Comparison of ENCODE assay signal across 25 cellular contexts in genomic region chr5:168819004-168819626, GRCh38.
DNase-seq lines count a peak whose midpoint lies in the region; ATAC-seq, FAIRE-seq and TF ChIP-seq lines count a peak whose summit lies in the region.
"Had no signal": no experiment of that assay in that cellular context is flagged by ENCODE, and none has a peak within 500 bp of the region (broad histone marks: within the 10 kb centered on the region; RNA-seq: fewer than 3 reads in every experiment).

No MANE protein-coding gene starts in this region.

- no peak overlapping the region for H2AFZ ChIP-seq in HepG2 (ENCODE audit: low read length)

- no peak overlapping the region for H3K27ac Mint-ChIP-seq in type B pancreatic cell
- H3K27ac Mint-ChIP-seq: activated CD4-positive, alpha-beta memory T cell treated with anti-CD3 and anti-CD28 coated beads, Interleukin-2, amount 10 ng/mL, durations not matched to agents 7 days and 5 days; CD14-positive monocyte; naive thymus-derived CD4-positive, alpha-beta T cell; stimulated activated naive CD8-positive, alpha-beta T cell treated with anti-CD3 and anti-CD28 coated beads, Interleukin-15, Interleukin-2, amounts not matched to agents 100 ng/mL and 50 ng/mL, for 24 hours had no signal

- no peaks in the 10 kb centered on the region for H3K9me3 Mint-ChIP-seq in type B pancreatic cell
- H3K9me3 Mint-ChIP-seq: activated CD4-positive, alpha-beta memory T cell treated with anti-CD3 and anti-CD28 coated beads, Interleukin-2, amount 10 ng/mL, durations not matched to agents 7 days and 5 days; naive thymus-derived CD4-positive, alpha-beta T cell; stimulated activated naive CD8-positive, alpha-beta T cell treated with anti-CD3 and anti-CD28 coated beads, Interleukin-15, Interleukin-2, amounts not matched to agents 100 ng/mL and 50 ng/mL, for 24 hours had no signal

- H3K4me1 Mint-ChIP-seq in type B pancreatic cell (ENCODE audit: unreplicated experiment): peaks cover 26% of the 10 kb centered on the region
- H3K4me1 Mint-ChIP-seq: CD14-positive monocyte; naive thymus-derived CD4-positive, alpha-beta T cell had no signal

- POLR2A ChIA-PET in HepG2 (lab: Yijun Ruan, JAX): no interaction called here

- intact Hi-C loops in HepG2 (cut with micrococcal nuclease; ENCODE audit: unreplicated experiment) (no loop called here), right lobe of liver (cut with DNase I) (no loop called here)

- peak overlapping the region in 2 of 3 donors; percentile 11 to 60 for H3K4me3 ChIP-seq in liver (ENCODE audit: low read depth in 1 of 3, low read length in 3 of 3)
- no peak overlapping the region for H3K4me3 ChIP-seq in HepG2 (replicated peaks in 1 of 3; ENCODE audit: insufficient read depth in 1 of 3, low read depth in 2 of 3, low read length in 3 of 3)
- peak overlapping the region; percentile 22 to 32 (median 23) for H3K4me3 ChIP-seq in right lobe of liver
- H3K4me3 ChIP-seq: K562, MG63, pancreas, sigmoid colon had no signal

- H3K4me1 ChIP-seq in liver (ENCODE audit: control insufficient read depth in 4 of 4, insufficient read depth in 4 of 4, low read length in 3 of 4) (peaks cover 1 to 9% (median 6%) of the 10 kb centered on the region in 4 donors), HepG2 (ENCODE audit: insufficient read depth, low read length) (no peaks in the 10 kb centered on the region), right lobe of liver (peaks cover 0 to 7% (median 2%) of the 10 kb centered on the region in 4 donors)
- H3K4me1 ChIP-seq: pancreas, sigmoid colon had no signal

- H3K4me3 Mint-ChIP-seq in type B pancreatic cell: peak overlapping the region; percentile 55
- H3K4me3 Mint-ChIP-seq: activated CD4-positive, alpha-beta memory T cell treated with anti-CD3 and anti-CD28 coated beads, Interleukin-2, amount 10 ng/mL, durations not matched to agents 7 days and 5 days; CD14-positive monocyte; naive thymus-derived CD4-positive, alpha-beta T cell; stimulated activated naive CD8-positive, alpha-beta T cell treated with anti-CD3 and anti-CD28 coated beads, Interleukin-15, Interleukin-2, amounts not matched to agents 100 ng/mL and 50 ng/mL, for 24 hours had no signal

- 31% methylated on average over 17 of the region's 17 CpGs for WGBS in liver
- WGBS in HepG2 (ENCODE audit: low lambda C conversion rate): 6% methylated on average over 17 of the region's 17 CpGs
- WGBS in right lobe of liver (ENCODE audit: insufficient coverage, low coverage, low lambda C conversion rate, missing lambda C conversion rate): 33% methylated on average over 16 of the region's 17 CpGs

- TF ChIP-seq RAD21 in liver (IDR thresholded peaks at IDR 0.05) (peak in 1 of 2 donors; percentile 21), HepG2 (CRISPR knock-in tag; IDR thresholded peaks at IDR 0.05) (no peak)

- no peaks in the 10 kb centered on the region for H3K36me3 ChIP-seq in liver (ENCODE audit: control insufficient read depth in 4 of 4, insufficient read depth in 3 of 4, low read depth in 1 of 4, low read length in 3 of 4)
- no peaks in the 10 kb centered on the region for H3K36me3 ChIP-seq in HepG2 (replicated peaks in 1 of 2; ENCODE audit: control insufficient read depth in 1 of 2, insufficient read depth in 2 of 2, low read length in 2 of 2)
- H3K36me3 ChIP-seq in right lobe of liver: no peaks in the 10 kb centered on the region
- H3K36me3 ChIP-seq: MG63, pancreas had no signal

- peaks cover 43% of the 10 kb centered on the region for H3K27me3 Mint-ChIP-seq in type B pancreatic cell

- DNase-seq in HepG2 (ENCODE audit: low spot score) (no peak), right lobe of liver (peak; percentile 33 to 58 (median 44)), type B pancreatic cell (ENCODE audit: extremely low spot score, unreplicated experiment) (no peak)
- DNase-seq in activated CD4-positive, CD25-positive, alpha-beta regulatory T cell treated with anti-CD3 and anti-CD28 coated beads, Interleukin-2, amount 50 U/mL, for 72 hours: no peak
- DNase-seq: activated CD4-positive, alpha-beta memory T cell treated with anti-CD3 and anti-CD28 coated beads, Interleukin-2, amount 10 ng/mL, durations not matched to agents 7 days and 5 days; activated effector memory CD4-positive, alpha-beta T cell treated with Interleukin-2 at 50 U/mL for 16 hours; effector CD4-positive, alpha-beta T cell; erythroblast; left colon; MG63; naive thymus-derived CD4-positive, alpha-beta T cell; NCI-H1694; NCI-H446; pancreas; SIG-M5; sigmoid colon; stimulated activated CD4-positive, alpha-beta T cell treated with anti-CD3 and anti-CD28 coated beads, Interleukin-15, amount 100 ng/mL, for 24 hours had no signal

- no peaks in the 10 kb centered on the region for H4K20me1 ChIP-seq in HepG2 (ENCODE audit: insufficient read depth, low read length)

- H3K4me2 ChIP-seq in HepG2 (ENCODE audit: low read depth, low read length): no peak overlapping the region

- H3K9ac ChIP-seq in liver (ENCODE audit: low read depth in 1 of 2, low read length in 2 of 2) (peak overlapping the region in 1 of 2 donors; percentile 36), HepG2 (ENCODE audit: insufficient read depth, low read depth, low read length) (no peak overlapping the region)

- no TSS peak for BruUV-seq in HepG2 (replicated peaks; lab: Mats Ljungman, UMichigan)

- peak overlapping the region; percentile 9 to 38 for H3K27ac ChIP-seq in liver (ENCODE audit: low read depth in 1 of 2, low read length in 2 of 2)
- no peak overlapping the region for H3K27ac ChIP-seq in HepG2 (ENCODE audit: extremely low read length, insufficient read depth, low read length)
- peak overlapping the region; percentile 72 for H3K27ac ChIP-seq in VCaP
- H3K27ac ChIP-seq in right lobe of liver: peak overlapping the region in 2 of 3 donors; percentile 21 to 55
- H3K27ac ChIP-seq: pancreas, sigmoid colon had no signal

- CTCF ChIA-PET in HepG2 (lab: Yijun Ruan, JAX; ENCODE audit: low intra/inter-chr PET ratio, low total read pairs): no interaction called here

- no peak for TF ChIP-seq POLR2A in HepG2 (IDR thresholded peaks at IDR 0.05; ENCODE audit: insufficient read depth in 1 of 2, low read depth in 2 of 2, low read length in 2 of 2)
- TF ChIP-seq POLR2A in right lobe of liver (IDR thresholded peaks at IDR 0.05): no peak

- H3K79me2 ChIP-seq in HepG2 (ENCODE audit: insufficient read depth, low read length): no peaks in the 10 kb centered on the region

- H3K9me3 ChIP-seq in liver (ENCODE audit: control insufficient read depth in 4 of 4, low read length in 3 of 4): no peaks in the 10 kb centered on the region
- no peaks in the 10 kb centered on the region for H3K9me3 ChIP-seq in HepG2 (ENCODE audit: low read length)
- no peaks in the 10 kb centered on the region for H3K9me3 ChIP-seq in right lobe of liver
- H3K9me3 ChIP-seq: MG63, pancreas, sigmoid colon had no signal

- H3K27me3 ChIP-seq in liver (ENCODE audit: control insufficient read depth in 4 of 4, insufficient read depth in 4 of 4, low read length in 3 of 4) (no peaks in the 10 kb centered on the region), HepG2 (ENCODE audit: control insufficient read depth in 1 of 2, insufficient read depth in 2 of 2, low read length in 2 of 2) (peaks cover 0 to 44% of the 10 kb centered on the region in 2 experiments; a peak in 3 of 5 replicates), right lobe of liver (no peaks in the 10 kb centered on the region)
- H3K27me3 ChIP-seq: sigmoid colon had no signal

- in situ Hi-C loops in HepG2 (cut with HindIII; ENCODE audit: extremely low pct_ligation_motif_present, low pct_unique_long_range_greater_than_20kb): no loop called here

- TF ChIP-seq CTCF in liver (IDR thresholded peaks at IDR 0.05; ENCODE audit: low read depth, low read length, missing input control): no peak
- TF ChIP-seq CTCF in HepG2 (CRISPR knock-in tag; IDR thresholded peaks at IDR 0.05): no peak
- TF ChIP-seq CTCF in VCaP (conservative IDR thresholded peaks at IDR 0.05): no peak
- TF ChIP-seq CTCF in right lobe of liver (IDR thresholded peaks at IDR 0.05): no peak
- no peak for TF ChIP-seq CTCF in type B pancreatic cell (conservative IDR thresholded peaks at IDR 0.05)

- H3K36me3 Mint-ChIP-seq in type B pancreatic cell: peaks cover 24% of the 10 kb centered on the region
- H3K36me3 Mint-ChIP-seq: CD14-positive monocyte; naive thymus-derived CD4-positive, alpha-beta T cell had no signal

- FAIRE-seq in HepG2 (lab: Jason Lieb, UNC): no peak
- FAIRE-seq: K562, pancreas had no signal

- TF ChIP-seq EP300 in HepG2 (IDR thresholded peaks at IDR 0.05; ENCODE audit: low read depth in 2 of 2, low read length in 2 of 2) (no peak), HepG2 (CRISPR knock-in tag; IDR thresholded peaks at IDR 0.05; ENCODE audit: borderline replicate concordance) (no peak)

- no peak for ATAC-seq in HepG2
- peak; percentile 75 to 80 (median 78) for ATAC-seq in right lobe of liver
- no peak for ATAC-seq in GM18861 (IDR thresholded peaks at IDR 0.05; ENCODE audit: unreplicated experiment)
- no peak for ATAC-seq in HG03025 (IDR thresholded peaks at IDR 0.05; ENCODE audit: low FRiP score, unreplicated experiment)
- ATAC-seq: K562; left colon; naive thymus-derived CD4-positive, alpha-beta T cell; Panc1 had no signal

TF ChIP-seq in liver, 16 proteins besides CTCF, POLR2A, EP300 and RAD21 (continues in another document):
- peak; percentile 34 to 63 for TF ChIP-seq HNF4A (conservative IDR thresholded peaks at IDR 0.05)
- no peak for TF ChIP-seq FOXA2 (IDR thresholded peaks at IDR 0.05)
- no peak for TF ChIP-seq NR2F2 (IDR thresholded peaks at IDR 0.05)
- peak; percentile 84 for TF ChIP-seq SP1 (IDR thresholded peaks at IDR 0.05)
- TF ChIP-seq HNF4G (IDR thresholded peaks at IDR 0.05): peak; percentile 48
- peak; percentile 34 for TF ChIP-seq YY1 (IDR thresholded peaks at IDR 0.05)

TF ChIP-seq in HepG2, 621 proteins besides CTCF, POLR2A, EP300 and RAD21 (continues in another document):
- TF ChIP-seq KDM2A (CRISPR knock-in tag; IDR thresholded peaks at IDR 0.05; ENCODE audit: borderline replicate concordance, low read depth) (no peak), MTERF4 (CRISPR knock-in tag; IDR thresholded peaks at IDR 0.05) (no peak), E2F5 (CRISPR knock-in tag; conservative IDR thresholded peaks at IDR 0.05) (no peak), NR2F6 (IDR thresholded peaks at IDR 0.05) (no peak), NR2F6 (CRISPR knock-in tag; IDR thresholded peaks at IDR 0.05) (no peak)

Comparison
In these comparisons a context has a peak if more than half of its experiments do, and no peak if none do; other contexts are left out.
1. H3K4me3 ChIP-seq: peak in liver (2 of 3) and right lobe of liver (3 of 3); none in HepG2 (0 of 3).
2. ATAC-seq: peak in right lobe of liver (4 of 4); none in HepG2 (single experiment), GM18861 (single experiment) and HG03025 (single experiment).
3. DNase-seq: peak in right lobe of liver (3 of 3); none in HepG2 (single experiment), type B pancreatic cell (single experiment) and activated CD4-positive, CD25-positive, alpha-beta regulatory T cell treated with anti-CD3 and anti-CD28 coated beads, Interleukin-2, amount 50 U/mL, for 72 hours (single experiment).